ENCODE assay signal across 13 cellular contexts in the genomic region with DNA sequence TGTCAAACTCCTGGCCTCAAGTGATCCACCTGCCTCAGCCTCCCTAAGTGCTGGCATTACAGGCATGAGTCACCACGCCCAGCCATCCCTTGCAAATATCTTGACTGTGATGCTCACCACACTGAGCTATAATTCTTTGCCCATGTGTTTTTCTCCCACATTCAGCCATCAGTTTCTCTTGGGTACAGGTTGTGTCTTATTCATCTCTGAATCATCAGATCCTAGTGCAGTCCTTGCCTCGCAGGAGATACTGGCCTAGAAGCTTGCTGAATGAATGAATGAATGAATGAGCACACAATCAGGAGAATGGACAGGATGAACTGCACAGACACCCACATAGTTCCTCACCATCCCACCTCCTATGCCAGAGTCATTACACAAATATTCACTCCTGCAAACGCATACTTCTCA. TPM values are rescaled to one million over a fixed set of nuclear protein-coding genes. Genes with fewer than 3 reads are reported as not detected.
A peak's percentile ranks its signal among the peaks of the same experiment; 100 is the strongest.
DNase-seq lines count a peak whose midpoint lies in the region; ATAC-seq lines count a peak whose summit lies in the region.
"Had no signal": no experiment of that assay in that cellular context is flagged by ENCODE, and none has a peak within 500 bp of the region (broad histone marks: within the 10 kb centered on the region; RNA-seq: fewer than 3 reads in every experiment).

No MANE protein-coding gene starts in this region.

- ATAC-seq in GM18861 (IDR thresholded peaks at IDR 0.05; ENCODE audit: unreplicated experiment) (no peak), GM19324 (IDR thresholded peaks at IDR 0.05; ENCODE audit: low FRiP score, unreplicated experiment) (no peak), GM19463 (IDR thresholded peaks at IDR 0.05; ENCODE audit: unreplicated experiment) (no peak)
- ATAC-seq: activated CD8-positive, alpha-beta memory T cell treated with anti-CD3 and anti-CD28 coated beads, Interleukin-2, amount 10 ng/mL, durations not matched to agents 7 days and 5 days; naive thymus-derived CD4-positive, alpha-beta T cell had no signal

- DNase-seq in Caki2 (ENCODE audit: low read depth) (peak; percentile 56), HS-5 (ENCODE audit: low read depth) (peak; percentile 75), astrocyte of the hippocampus (ENCODE audit: low read depth, low spot score) (peak; percentile 52), kidney tubule cell (ENCODE audit: low spot score) (peak; percentile 97), islet precursor cell (no peak)
- DNase-seq: activated CD8-positive, alpha-beta memory T cell treated with anti-CD3 and anti-CD28 coated beads, Interleukin-2, amount 10 ng/mL, durations not matched to agents 7 days and 5 days; activated naive CD8-positive, alpha-beta T cell treated with anti-CD3 and anti-CD28 coated beads, Interleukin-2, amount 10 ng/mL, durations not matched to agents 7 days and 5 days; naive thymus-derived CD4-positive, alpha-beta T cell; NCI-H446 treated with DMSO at 0.1 percent for 48 hours; RPMI8226 had no signal

- in situ Hi-C loops in Caki2 (cut with HindIII; ENCODE audit: low pct_unique_long_range_greater_than_20kb, low sequenced_read_pairs), result no loop called here

RNA-seq across cellular contexts. Expression of gene ETV4, which starts 24.4 kb away (rescaled TPM):
- total RNA-seq in Caki2 (2014; rRNA removed; shearing (Covaris generic); ENCODE audit: low replicate concordance), result 18.7 and 36.0 TPM in 2 replicates
